In the genomic region with DNA sequence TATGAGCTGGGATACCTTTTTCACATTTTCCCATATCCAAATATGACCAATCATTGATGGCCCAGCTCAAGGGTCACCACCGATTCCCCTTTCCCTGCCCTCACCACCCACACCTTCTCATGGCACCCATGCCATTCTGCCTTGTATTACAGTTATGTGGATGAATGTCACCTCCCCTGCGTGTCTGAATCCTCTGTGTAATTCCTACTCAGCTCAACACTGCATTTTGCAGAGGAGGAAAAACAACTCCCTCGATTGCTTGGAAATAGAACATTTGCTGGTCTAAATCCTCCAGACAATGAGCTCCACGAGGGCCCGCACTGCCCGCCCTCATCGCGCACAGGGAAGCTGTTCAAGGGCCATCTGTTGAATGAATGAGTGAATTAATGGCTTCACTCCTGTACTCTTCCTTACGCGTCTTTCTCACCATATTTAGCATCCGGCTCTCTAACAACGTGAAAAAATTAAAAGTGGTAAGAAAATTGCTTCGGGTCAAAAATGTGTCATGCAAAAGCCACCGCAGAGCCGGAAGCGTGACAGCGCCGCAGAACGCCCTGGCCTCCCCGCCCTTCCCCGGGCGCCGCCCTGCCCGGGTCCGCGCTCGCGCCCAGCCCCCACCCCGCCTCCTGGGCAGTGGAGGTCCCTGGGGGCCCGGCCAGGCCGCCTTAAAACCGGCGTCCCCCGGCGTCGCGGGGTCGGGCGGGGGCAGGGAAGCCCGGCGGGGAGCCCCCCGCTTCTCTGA, we compare ENCODE assay signal across 8 cellular contexts. TPM values are rescaled to one million over a fixed set of nuclear protein-coding genes. Genes with fewer than 3 reads are reported as not detected.
DNase-seq lines count a peak whose midpoint lies in the region; ATAC-seq and TF ChIP-seq lines count a peak whose summit lies in the region.

No MANE protein-coding gene starts in this region.

- H3K27me3 ChIP-seq in naive thymus-derived CD4-positive, alpha-beta T cell (ENCODE audit: control insufficient read depth in 2 of 2, insufficient read depth in 2 of 2, low read length in 2 of 2): no peaks in the 10 kb centered on the region

- peak overlapping the region; percentile 83 to 94 (median 90) for H3K4me3 Mint-ChIP-seq in naive thymus-derived CD4-positive, alpha-beta T cell
- H3K4me3 Mint-ChIP-seq in stimulated activated naive CD8-positive, alpha-beta T cell treated with anti-CD3 and anti-CD28 coated beads, Interleukin-15, Interleukin-2, amounts not matched to agents 100 ng/mL and 50 ng/mL, for 24 hours: peak overlapping the region; percentile 85

- no peaks in the 10 kb centered on the region for H3K36me3 ChIP-seq in naive thymus-derived CD4-positive, alpha-beta T cell (ENCODE audit: control insufficient read depth in 2 of 3, insufficient read depth in 3 of 3, low read length in 3 of 3)

- intact Hi-C loops in naive thymus-derived CD4-positive, alpha-beta T cell (cut with micrococcal nuclease): loop anchor here (1.0 to 10.0 kb wide), 8 partner anchors 77 to 1050 kb away; a partner anchor contains a TSS

- POLR2A ChIA-PET in naive thymus-derived CD4-positive, alpha-beta T cell (lab: Charles Lee): interaction anchor here (0.5 to 2.2 kb wide), 2 partner anchors 10 to 159 kb away, joined by 3 to 8 read pairs; a partner anchor contains a TSS

- H3K9me3 Mint-ChIP-seq in naive thymus-derived CD4-positive, alpha-beta T cell: peaks cover 0 to 6% (median 0%) of the 10 kb centered on the region in 11 donors
- H3K9me3 Mint-ChIP-seq in stimulated activated naive CD8-positive, alpha-beta T cell treated with anti-CD3 and anti-CD28 coated beads, Interleukin-15, Interleukin-2, amounts not matched to agents 100 ng/mL and 50 ng/mL, for 24 hours: no peaks in the 10 kb centered on the region

- H3K4me1 ChIP-seq in naive thymus-derived CD4-positive, alpha-beta T cell (ENCODE audit: control insufficient read depth in 2 of 2, insufficient read depth in 2 of 2, low read length in 2 of 2): peaks cover 33 to 54% of the 10 kb centered on the region in 2 donors

- H3K27ac Mint-ChIP-seq in naive thymus-derived CD4-positive, alpha-beta T cell: peak overlapping the region; percentile 65 to 95 (median 87)
- H3K27ac Mint-ChIP-seq in stimulated activated naive CD8-positive, alpha-beta T cell treated with anti-CD3 and anti-CD28 coated beads, Interleukin-15, Interleukin-2, amounts not matched to agents 100 ng/mL and 50 ng/mL, for 24 hours: peak overlapping the region; percentile 92

- peak overlapping the region; percentile 62 for H3K4me3 ChIP-seq in epithelial cell of proximal tubule (ENCODE audit: low read depth, low read length)
- peak overlapping the region; percentile 67 for H3K4me3 ChIP-seq in naive thymus-derived CD4-positive, alpha-beta T cell (ENCODE audit: low read length)

- TF ChIP-seq CTCF in epithelial cell of proximal tubule (conservative IDR thresholded peaks at IDR 0.05; ENCODE audit: low read depth, low read length): no peak

- peak overlapping the region; percentile 9 for H3K27ac ChIP-seq in naive thymus-derived CD4-positive, alpha-beta T cell (ENCODE audit: low read depth, low read length)

- peaks cover 0 to 36% (median 0%) of the 10 kb centered on the region in 5 donors for H3K36me3 Mint-ChIP-seq in naive thymus-derived CD4-positive, alpha-beta T cell
- no peaks in the 10 kb centered on the region for H3K36me3 Mint-ChIP-seq in stimulated activated naive CD8-positive, alpha-beta T cell treated with anti-CD3 and anti-CD28 coated beads, Interleukin-15, Interleukin-2, amounts not matched to agents 100 ng/mL and 50 ng/mL, for 24 hours (ENCODE audit: low read depth)

- CTCF ChIA-PET in naive thymus-derived CD4-positive, alpha-beta T cell (lab: Charles Lee): no interaction called here

- H3K27me3 Mint-ChIP-seq in naive thymus-derived CD4-positive, alpha-beta T cell: peaks cover 0 to 3% (median 0%) of the 10 kb centered on the region in 5 donors
- peaks cover 34% of the 10 kb centered on the region for H3K27me3 Mint-ChIP-seq in stimulated activated naive CD8-positive, alpha-beta T cell treated with anti-CD3 and anti-CD28 coated beads, Interleukin-15, Interleukin-2, amounts not matched to agents 100 ng/mL and 50 ng/mL, for 24 hours

- H3K4me1 Mint-ChIP-seq in naive thymus-derived CD4-positive, alpha-beta T cell: peaks cover 49 to 81% (median 73%) of the 10 kb centered on the region in 7 donors
- peaks cover 52% of the 10 kb centered on the region for H3K4me1 Mint-ChIP-seq in stimulated activated naive CD8-positive, alpha-beta T cell treated with anti-CD3 and anti-CD28 coated beads, Interleukin-15, Interleukin-2, amounts not matched to agents 100 ng/mL and 50 ng/mL, for 24 hours (ENCODE audit: low read depth)

- DNase-seq in AG20443 (ENCODE audit: low spot score) (peak; percentile 93), NCI-H748 treated with DMSO at 0.1 percent for 48 hours (lab: John Stamatoyannopoulos, UW) (peak; percentile 22), epithelial cell of proximal tubule (ENCODE audit: low read depth) (no peak)
- DNase-seq in activated CD8-positive, alpha-beta memory T cell treated with anti-CD3 and anti-CD28 coated beads for 48 hours (ENCODE audit: low read depth in 2 of 3, low spot score in 2 of 3): peak; percentile 37 to 70 (median 58)
- DNase-seq in naive thymus-derived CD4-positive, alpha-beta T cell: peak; percentile 42 to 80 (median 63)

- no peaks in the 10 kb centered on the region for H3K9me3 ChIP-seq in naive thymus-derived CD4-positive, alpha-beta T cell (ENCODE audit: control insufficient read depth in 2 of 3, low read length in 3 of 3)

- ATAC-seq in GM19023 (IDR thresholded peaks at IDR 0.05; ENCODE audit: unreplicated experiment): peak; percentile 82
- ATAC-seq in HG03135 (IDR thresholded peaks at IDR 0.05; ENCODE audit: unreplicated experiment): peak; percentile 88
- ATAC-seq in naive thymus-derived CD4-positive, alpha-beta T cell: peak; percentile 87

RNA-seq across cellular contexts. Expression of a gene that starts 0.7 kb away (rescaled TPM):
- 17.4 and 37.4 TPM in 2 replicates for total RNA-seq in epithelial cell of proximal tubule
- total RNA-seq in naive thymus-derived CD4-positive, alpha-beta T cell: 10 to 100 TPM in 3 of 5 experiments, 1 to 10 TPM in 2; 2.3 to 27.0 (median 10.7) TPM
- polyA plus RNA-seq in naive thymus-derived CD4-positive, alpha-beta T cell: 1 to 10 TPM; 3.6 to 4.6 TPM
